Comparison of ENCODE assay signal across 8 cellular contexts in genomic region chr10:70404906-70405824, GRCh38. TPM values are rescaled to one million over a fixed set of nuclear protein-coding genes. Genes with fewer than 3 reads are reported as not detected.
DNase-seq lines count a peak whose midpoint lies in the region; ATAC-seq and TF ChIP-seq lines count a peak whose summit lies in the region.

No MANE protein-coding gene starts in this region.

- H3K4me3 Mint-ChIP-seq in activated T-helper 1 cell treated with anti-CD3 and anti-CD28 coated beads, Interleukin-12 subunit alpha, Interleukin-12 subunit beta, Interleukin-2, Interleukin-4 antibody, amounts not matched to agents 30 ng/mL and 10 ng/mL and 1 ng/mL, durations not matched to agents 14 hours and 24 hours and 36 hours, result peak overlapping the region; percentile 96
- H3K4me3 Mint-ChIP-seq in natural killer cell treated with Interleukin-12 subunit alpha and Interleukin-12 subunit beta and Interleukin-15 and Interleukin-18, amount 100 ng/mL, for 72 hours, result peak overlapping the region; percentile 98

- H3K4me3 ChIP-seq in fibroblast of the aortic adventitia (ENCODE audit: low read depth, low read length), result peak overlapping the region; percentile 91
- peak overlapping the region; percentile 62 to 92 for H3K4me3 ChIP-seq in uterus

- peaks cover 0 to 8% of the 10 kb centered on the region in 2 donors for H3K4me1 ChIP-seq in uterus

- peak; percentile 69 for DNase-seq in CD1c-positive myeloid dendritic cell (ENCODE audit: extremely low spot score)
- peak; percentile 10 for DNase-seq in NCI-H510A (lab: John Stamatoyannopoulos, UW)
- DNase-seq in activated T-helper 1 cell treated with anti-CD3 and anti-CD28 coated beads, Interleukin-12 subunit alpha, Interleukin-12 subunit beta, Interleukin-2, Interleukin-4 antibody, amounts not matched to agents 30 ng/mL and 10 ng/mL and 1 ng/mL, durations not matched to agents 14 hours and 24 hours and 36 hours (ENCODE audit: low spot score), result peak; percentile 30
- DNase-seq in fibroblast of the aortic adventitia (ENCODE audit: low read depth), result peak; percentile 99
- peak; percentile 74 for DNase-seq in natural killer cell treated with Interleukin-12 subunit alpha and Interleukin-12 subunit beta and Interleukin-15 and Interleukin-18, amount 100 ng/mL, for 72 hours (ENCODE audit: low spot score)
- DNase-seq in uterus, result peak; percentile 84 to 93
- no peak for DNase-seq in NCI-H774 (lab: John Stamatoyannopoulos, UW)

- H3K27ac Mint-ChIP-seq in activated T-helper 1 cell treated with anti-CD3 and anti-CD28 coated beads, Interleukin-12 subunit alpha, Interleukin-12 subunit beta, Interleukin-2, Interleukin-4 antibody, amounts not matched to agents 30 ng/mL and 10 ng/mL and 1 ng/mL, durations not matched to agents 14 hours and 24 hours and 36 hours, result peak overlapping the region; percentile 92
- peak overlapping the region; percentile 89 to 97 for H3K27ac Mint-ChIP-seq in natural killer cell treated with Interleukin-12 subunit alpha and Interleukin-12 subunit beta and Interleukin-15 and Interleukin-18, amount 100 ng/mL, for 72 hours

- peaks cover 48% of the 10 kb centered on the region for H3K4me1 Mint-ChIP-seq in activated T-helper 1 cell treated with anti-CD3 and anti-CD28 coated beads, Interleukin-12 subunit alpha, Interleukin-12 subunit beta, Interleukin-2, Interleukin-4 antibody, amounts not matched to agents 30 ng/mL and 10 ng/mL and 1 ng/mL, durations not matched to agents 14 hours and 24 hours and 36 hours (ENCODE audit: low read depth)
- peaks cover 45 to 47% of the 10 kb centered on the region in 2 donors for H3K4me1 Mint-ChIP-seq in natural killer cell treated with Interleukin-12 subunit alpha and Interleukin-12 subunit beta and Interleukin-15 and Interleukin-18, amount 100 ng/mL, for 72 hours (ENCODE audit: low read depth in 2 of 2)

- H3K27me3 Mint-ChIP-seq in activated T-helper 1 cell treated with anti-CD3 and anti-CD28 coated beads, Interleukin-12 subunit alpha, Interleukin-12 subunit beta, Interleukin-2, Interleukin-4 antibody, amounts not matched to agents 30 ng/mL and 10 ng/mL and 1 ng/mL, durations not matched to agents 14 hours and 24 hours and 36 hours (ENCODE audit: insufficient read depth), result peaks cover 2% of the 10 kb centered on the region
- no peaks in the 10 kb centered on the region for H3K27me3 Mint-ChIP-seq in natural killer cell treated with Interleukin-12 subunit alpha and Interleukin-12 subunit beta and Interleukin-15 and Interleukin-18, amount 100 ng/mL, for 72 hours

- intact Hi-C loops in activated T-helper 1 cell treated with anti-CD3 and anti-CD28 coated beads, Interleukin-12 subunit alpha, Interleukin-12 subunit beta, Interleukin-2, Interleukin-4 antibody, amounts not matched to agents 30 ng/mL and 10 ng/mL and 1 ng/mL, durations not matched to agents 14 hours and 24 hours and 36 hours (cut with micrococcal nuclease), result loop anchor here (1.0 to 10.0 kb wide), 7 partner anchors 23 to 1670 kb away; partner anchors contain the start of genes LRRC20, PCBD1, PPA1 and SAR1A
- intact Hi-C loops in uterus (cut with DNase I; ENCODE audit: low total_unique reads), result no loop called here

- TF ChIP-seq CTCF in fibroblast of the aortic adventitia (IDR thresholded peaks at IDR 0.05; ENCODE audit: insufficient read depth, low read length) (no peak), uterus (IDR thresholded peaks at IDR 0.05) (no peak)

- no peaks in the 10 kb centered on the region for H3K9me3 Mint-ChIP-seq in activated T-helper 1 cell treated with anti-CD3 and anti-CD28 coated beads, Interleukin-12 subunit alpha, Interleukin-12 subunit beta, Interleukin-2, Interleukin-4 antibody, amounts not matched to agents 30 ng/mL and 10 ng/mL and 1 ng/mL, durations not matched to agents 14 hours and 24 hours and 36 hours
- H3K9me3 Mint-ChIP-seq in natural killer cell treated with Interleukin-12 subunit alpha and Interleukin-12 subunit beta and Interleukin-15 and Interleukin-18, amount 100 ng/mL, for 72 hours, result no peaks in the 10 kb centered on the region

- peak overlapping the region; percentile 97 for H3K27ac ChIP-seq in uterus

- TF ChIP-seq POLR2A in uterus (IDR thresholded peaks at IDR 0.05), result peak; percentile 66 to 87

- ATAC-seq in GM21529 (IDR thresholded peaks at IDR 0.05; ENCODE audit: unreplicated experiment), result peak; percentile 39
- peak; percentile 72 to 74 for ATAC-seq in natural killer cell treated with Interleukin-12 subunit alpha and Interleukin-12 subunit beta and Interleukin-15 and Interleukin-18, amount 100 ng/mL, for 72 hours

- H3K36me3 Mint-ChIP-seq in activated T-helper 1 cell treated with anti-CD3 and anti-CD28 coated beads, Interleukin-12 subunit alpha, Interleukin-12 subunit beta, Interleukin-2, Interleukin-4 antibody, amounts not matched to agents 30 ng/mL and 10 ng/mL and 1 ng/mL, durations not matched to agents 14 hours and 24 hours and 36 hours (ENCODE audit: low read depth), result peaks cover 22% of the 10 kb centered on the region
- H3K36me3 Mint-ChIP-seq in natural killer cell treated with Interleukin-12 subunit alpha and Interleukin-12 subunit beta and Interleukin-15 and Interleukin-18, amount 100 ng/mL, for 72 hours, result peaks cover 6% of the 10 kb centered on the region

- H3K9me3 ChIP-seq in uterus, result no peaks in the 10 kb centered on the region

- H3K36me3 ChIP-seq in uterus, result no peaks in the 10 kb centered on the region

- no peaks in the 10 kb centered on the region for H3K27me3 ChIP-seq in uterus

RNA-seq across cellular contexts. Expression of gene EIF4EBP2, which starts 1.2 kb away (rescaled TPM):
- total RNA-seq in activated T-helper 1 cell treated with anti-CD3 and anti-CD28 coated beads, Interleukin-12 subunit alpha, Interleukin-12 subunit beta, Interleukin-2, Interleukin-4 antibody, amounts not matched to agents 30 ng/mL and 10 ng/mL and 1 ng/mL, durations not matched to agents 14 hours and 24 hours and 36 hours, result 36.6 and 37.7 TPM in 2 replicates
- 54.2 and 60.2 TPM in 2 replicates for total RNA-seq in fibroblast of the aortic adventitia (ENCODE audit: low replicate concordance)
- total RNA-seq in natural killer cell treated with Interleukin-12 subunit alpha and Interleukin-12 subunit beta and Interleukin-15 and Interleukin-18, amount 100 ng/mL, for 72 hours, result 10 to 100 TPM; 49.8 to 54.6 TPM
- 10 to 100 TPM; 26.9 to 70.3 (median 46.3) TPM for total RNA-seq in uterus

RNA-seq across cellular contexts. Expression of gene LRRC20, which starts 22.7 kb away (rescaled TPM):
- 14.6 and 14.9 TPM in 2 replicates for total RNA-seq in activated T-helper 1 cell treated with anti-CD3 and anti-CD28 coated beads, Interleukin-12 subunit alpha, Interleukin-12 subunit beta, Interleukin-2, Interleukin-4 antibody, amounts not matched to agents 30 ng/mL and 10 ng/mL and 1 ng/mL, durations not matched to agents 14 hours and 24 hours and 36 hours
- total RNA-seq in fibroblast of the aortic adventitia (ENCODE audit: low replicate concordance) (3.7 and 8.6 TPM in 2 replicates), uterus (10 to 100 TPM in 1 of 4 donors, 1 to 10 TPM in 2, under 1 TPM in 1; 0.29 to 12.1 (median 3.8) TPM)
- total RNA-seq in natural killer cell treated with Interleukin-12 subunit alpha and Interleukin-12 subunit beta and Interleukin-15 and Interleukin-18, amount 100 ng/mL, for 72 hours, result 10 to 100 TPM in 1 of 2 donors, 1 to 10 TPM in 1; 6.5 to 17.1 TPM

RNA-seq across cellular contexts. Expression of gene NODAL, which starts 36.3 kb away (rescaled TPM):
- not detected in 2 replicates for total RNA-seq in activated T-helper 1 cell treated with anti-CD3 and anti-CD28 coated beads, Interleukin-12 subunit alpha, Interleukin-12 subunit beta, Interleukin-2, Interleukin-4 antibody, amounts not matched to agents 30 ng/mL and 10 ng/mL and 1 ng/mL, durations not matched to agents 14 hours and 24 hours and 36 hours
- total RNA-seq in fibroblast of the aortic adventitia (ENCODE audit: low replicate concordance) (not detected in 2 replicates), uterus (not detected)
- total RNA-seq in natural killer cell treated with Interleukin-12 subunit alpha and Interleukin-12 subunit beta and Interleukin-15 and Interleukin-18, amount 100 ng/mL, for 72 hours, result not detected
